Comparison of ENCODE assay signal across 22 cellular contexts in the genomic region with DNA sequence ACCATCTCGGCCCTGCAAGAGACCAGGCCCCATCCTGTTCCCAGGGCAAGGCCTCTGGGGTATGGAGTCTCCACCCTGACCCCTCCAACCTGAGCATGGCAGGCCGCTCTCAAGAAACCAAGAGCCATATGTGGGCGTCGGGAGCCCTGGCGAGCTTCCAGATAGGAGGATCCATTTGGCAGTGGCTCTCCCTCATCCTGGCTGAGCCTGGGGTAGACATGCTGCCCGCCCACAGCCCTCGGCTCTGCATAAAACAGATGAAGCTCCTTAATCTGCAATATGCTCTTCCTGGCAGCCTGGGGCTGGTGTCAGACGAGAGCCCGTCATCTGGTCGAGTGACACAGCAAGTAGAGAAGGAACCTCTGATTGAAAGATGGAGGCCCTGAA. TPM values are rescaled to one million over a fixed set of nuclear protein-coding genes. Genes with fewer than 3 reads are reported as not detected.
DNase-seq lines count a peak whose midpoint lies in the region; ATAC-seq and TF ChIP-seq lines count a peak whose summit lies in the region.
"Had no signal": no experiment of that assay in that cellular context is flagged by ENCODE, and none has a peak within 500 bp of the region (broad histone marks: within the 10 kb centered on the region; RNA-seq: fewer than 3 reads in every experiment).

No MANE protein-coding gene starts in this region.

- POLR2A ChIA-PET in HEK293 (lab: Yijun Ruan, JAX): no interaction called here

- H3K9me3 ChIP-seq in HEK293 (ENCODE audit: control insufficient read depth, insufficient read depth, low read depth, low read length): no peaks in the 10 kb centered on the region
- no peaks in the 10 kb centered on the region for H3K9me3 ChIP-seq in osteoblast (ENCODE audit: low read depth, low read length)
- H3K9me3 ChIP-seq: HAP-1, ovary, transverse colon had no signal

- H3K27ac ChIP-seq in HEK293 (ENCODE audit: extremely low read depth, low read depth, low read length) (no peak overlapping the region), osteoblast (ENCODE audit: low read depth, low read length) (no peak overlapping the region)
- H3K27ac ChIP-seq: ovary, transverse colon had no signal

- no peak for ATAC-seq in stimulated activated naive B cell treated with anti-CD40 and anti-IgM and Interleukin-4, amounts not matched to agents 10 μg/mL and 1 μg/mL and 100 μg/mL, for 72 hours (replicated peaks)
- ATAC-seq: activated CD8-positive, alpha-beta T cell treated with anti-CD3 and anti-CD28 coated beads for 36 hours; K562; Right ventricle myocardium inferior had no signal

- H3K27me3 ChIP-seq in osteoblast (ENCODE audit: insufficient read depth, low read length): no peaks in the 10 kb centered on the region
- H3K27me3 ChIP-seq: ovary, transverse colon had no signal

- H3K36me3 ChIP-seq in HEK293 (ENCODE audit: control insufficient read depth in 2 of 2, insufficient read depth in 1 of 2, low read length in 2 of 2): peaks cover 23 to 89% of the 10 kb centered on the region in 2 experiments; a peak in 2 of 3 replicates
- H3K36me3 ChIP-seq in osteoblast (ENCODE audit: insufficient read depth, low read length): peaks cover 64% of the 10 kb centered on the region
- H3K36me3 ChIP-seq: ovary had no signal

- DNase-seq in D341Med (ENCODE audit: low spot score) (peak; percentile 86), anterior cingulate cortex (lab: John Stamatoyannopoulos, UW) (peak in 44 of 58 donors; percentile 6 to 84 (median 48)), osteoblast (ENCODE audit: insufficient read length, low spot score, missing footprints) (peak; percentile 43), NCI-H2107 (lab: John Stamatoyannopoulos, UW) (no peak), SKM-1 treated with dmso at 0.1 percent for 144 hours (lab: John Stamatoyannopoulos, UW; ENCODE audit: unreplicated experiment) (no peak)
- no peak for DNase-seq in activated CD4-positive, alpha-beta T cell treated with anti-CD3 and anti-CD28 coated beads for 4 hours
- DNase-seq in stimulated activated naive B cell treated with anti-CD40 and anti-IgM and Interleukin-4, amounts not matched to agents 10 μg/mL and 1 μg/mL and 100 μg/mL, for 72 hours: no peak
- DNase-seq: activated CD8-positive, alpha-beta T cell treated with anti-CD3 and anti-CD28 coated beads for 36 hours; activated naive CD4-positive, alpha-beta T cell treated with anti-CD3 and anti-CD28 coated beads, Interleukin-2, amount 10 ng/mL, durations not matched to agents 7 days and 5 days; activated T-cell treated with anti-CD3 and anti-CD28 coated beads, Interleukin-2, amount 50 U/mL, for 24 hours; endodermal cell; NCI-H2029 treated with DMSO at 0.1 percent for 48 hours; NCI-H526 treated with DMSO at 0.1 percent for 48 hours; stimulated activated CD4-positive, alpha-beta T cell treated with anti-CD3 and anti-CD28 coated beads, Interleukin-2, amount 100 ng/mL, for 24 hours; transverse colon had no signal

- no peak overlapping the region for H3K4me2 ChIP-seq in osteoblast (ENCODE audit: insufficient read depth, low read length)

- no peak overlapping the region for H3K4me3 ChIP-seq in HEK293 (ENCODE audit: low read depth, low read length)
- H3K4me3 ChIP-seq in osteoblast (ENCODE audit: insufficient read depth, low read length): no peak overlapping the region
- H3K4me3 ChIP-seq: HAP-1, K562, lung, ovary, transverse colon had no signal

- peaks cover 57 to 67% of the 10 kb centered on the region in 2 donors for H3K36me3 Mint-ChIP-seq in stimulated activated naive B cell treated with anti-CD40 and anti-IgM and Interleukin-4, amounts not matched to agents 10 μg/mL and 1 μg/mL and 100 μg/mL, for 72 hours

- H3K4me3 Mint-ChIP-seq in stimulated activated naive B cell treated with anti-CD40 and anti-IgM and Interleukin-4, amounts not matched to agents 10 μg/mL and 1 μg/mL and 100 μg/mL, for 72 hours: no peak overlapping the region
- H3K4me3 Mint-ChIP-seq: activated CD8-positive, alpha-beta T cell treated with anti-CD3 and anti-CD28 coated beads for 36 hours; activated naive CD4-positive, alpha-beta T cell treated with anti-CD3 and anti-CD28 coated beads, Interleukin-2, amount 10 ng/mL, durations not matched to agents 7 days and 5 days; activated T-cell treated with anti-CD3 and anti-CD28 coated beads, Interleukin-2, amount 50 U/mL, for 24 hours; endodermal cell; stimulated activated naive CD8-positive, alpha-beta T cell treated with anti-CD3 and anti-CD28 coated beads, Interleukin-15, Interleukin-2, amounts not matched to agents 100 ng/mL and 50 ng/mL, for 24 hours had no signal

- no peak overlapping the region for H2AFZ ChIP-seq in osteoblast (ENCODE audit: low read length)

- H3K9me3 Mint-ChIP-seq in stimulated activated naive B cell treated with anti-CD40 and anti-IgM and Interleukin-4, amounts not matched to agents 10 μg/mL and 1 μg/mL and 100 μg/mL, for 72 hours: no peaks in the 10 kb centered on the region
- H3K9me3 Mint-ChIP-seq: activated CD8-positive, alpha-beta T cell treated with anti-CD3 and anti-CD28 coated beads for 36 hours; activated naive CD4-positive, alpha-beta T cell treated with anti-CD3 and anti-CD28 coated beads, Interleukin-2, amount 10 ng/mL, durations not matched to agents 7 days and 5 days; activated T-cell treated with anti-CD3 and anti-CD28 coated beads, Interleukin-2, amount 50 U/mL, for 24 hours; endodermal cell; stimulated activated naive CD8-positive, alpha-beta T cell treated with anti-CD3 and anti-CD28 coated beads, Interleukin-15, Interleukin-2, amounts not matched to agents 100 ng/mL and 50 ng/mL, for 24 hours had no signal

- H3K79me2 ChIP-seq in osteoblast (ENCODE audit: insufficient read depth, low read length): peaks cover 30% of the 10 kb centered on the region

- H3K27ac Mint-ChIP-seq in stimulated activated naive B cell treated with anti-CD40 and anti-IgM and Interleukin-4, amounts not matched to agents 10 μg/mL and 1 μg/mL and 100 μg/mL, for 72 hours: no peak overlapping the region
- H3K27ac Mint-ChIP-seq: activated T-cell treated with anti-CD3 and anti-CD28 coated beads, Interleukin-2, amount 50 U/mL, for 24 hours; endodermal cell; stimulated activated naive CD8-positive, alpha-beta T cell treated with anti-CD3 and anti-CD28 coated beads, Interleukin-15, Interleukin-2, amounts not matched to agents 100 ng/mL and 50 ng/mL, for 24 hours had no signal

- CTCF ChIA-PET in HEK293 (lab: Yijun Ruan, JAX): no interaction called here

- TF ChIP-seq CTCF in HEK293 (tag by site-specific recombination; IDR thresholded peaks at IDR 0.05) (no peak), osteoblast (IDR thresholded peaks at IDR 0.05; ENCODE audit: extremely low read depth, low read depth, low read length) (no peak)

- H3K4me1 ChIP-seq in HEK293 (ENCODE audit: control insufficient read depth, insufficient read depth, low read length) (peaks cover 3% of the 10 kb centered on the region; the same call in 1 of the 2 replicates), osteoblast (ENCODE audit: insufficient read depth, low read length) (peaks cover 7% of the 10 kb centered on the region)

- H3K27me3 Mint-ChIP-seq in stimulated activated naive B cell treated with anti-CD40 and anti-IgM and Interleukin-4, amounts not matched to agents 10 μg/mL and 1 μg/mL and 100 μg/mL, for 72 hours: no peaks in the 10 kb centered on the region
- H3K27me3 Mint-ChIP-seq: activated CD8-positive, alpha-beta T cell treated with anti-CD3 and anti-CD28 coated beads for 36 hours; activated naive CD4-positive, alpha-beta T cell treated with anti-CD3 and anti-CD28 coated beads, Interleukin-2, amount 10 ng/mL, durations not matched to agents 7 days and 5 days; activated T-cell treated with anti-CD3 and anti-CD28 coated beads, Interleukin-2, amount 50 U/mL, for 24 hours; stimulated activated naive CD8-positive, alpha-beta T cell treated with anti-CD3 and anti-CD28 coated beads, Interleukin-15, Interleukin-2, amounts not matched to agents 100 ng/mL and 50 ng/mL, for 24 hours had no signal

- peaks cover 14% of the 10 kb centered on the region for H4K20me1 ChIP-seq in osteoblast (ENCODE audit: insufficient read depth, low read length)

- peaks cover 22% of the 10 kb centered on the region in 2 donors for H3K4me1 Mint-ChIP-seq in stimulated activated naive B cell treated with anti-CD40 and anti-IgM and Interleukin-4, amounts not matched to agents 10 μg/mL and 1 μg/mL and 100 μg/mL, for 72 hours

TF ChIP-seq in HEK293, 187 proteins besides CTCF, POLR2A, EP300 and RAD21:
- TF ChIP-seq ZNF16 (tag by site-specific recombination; IDR thresholded peaks at IDR 0.05; ENCODE audit: low read depth): no peak
- TF ChIP-seq HOXD13 (CRISPR knock-in tag; IDR thresholded peaks at IDR 0.05; ENCODE audit: borderline replicate concordance): no peak
- TF ChIP-seq, protein P1, sequence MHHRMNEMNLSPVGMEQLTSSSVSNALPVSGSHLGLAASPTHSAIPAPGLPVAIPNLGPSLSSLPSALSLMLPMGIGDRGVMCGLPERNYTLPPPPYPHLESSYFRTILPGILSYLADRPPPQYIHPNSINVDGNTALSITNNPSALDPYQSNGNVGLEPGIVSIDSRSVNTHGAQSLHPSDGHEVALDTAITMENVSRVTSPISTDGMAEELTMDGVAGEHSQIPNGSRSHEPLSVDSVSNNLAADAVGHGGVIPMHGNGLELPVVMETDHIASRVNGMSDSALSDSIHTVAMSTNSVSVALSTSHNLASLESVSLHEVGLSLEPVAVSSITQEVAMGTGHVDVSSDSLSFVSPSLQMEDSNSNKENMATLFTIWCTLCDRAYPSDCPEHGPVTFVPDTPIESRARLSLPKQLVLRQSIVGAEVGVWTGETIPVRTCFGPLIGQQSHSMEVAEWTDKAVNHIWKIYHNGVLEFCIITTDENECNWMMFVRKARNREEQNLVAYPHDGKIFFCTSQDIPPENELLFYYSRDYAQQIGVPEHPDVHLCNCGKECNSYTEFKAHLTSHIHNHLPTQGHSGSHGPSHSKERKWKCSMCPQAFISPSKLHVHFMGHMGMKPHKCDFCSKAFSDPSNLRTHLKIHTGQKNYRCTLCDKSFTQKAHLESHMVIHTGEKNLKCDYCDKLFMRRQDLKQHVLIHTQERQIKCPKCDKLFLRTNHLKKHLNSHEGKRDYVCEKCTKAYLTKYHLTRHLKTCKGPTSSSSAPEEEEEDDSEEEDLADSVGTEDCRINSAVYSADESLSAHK (tag by site-specific recombination; IDR thresholded peaks at IDR 0.05): no peak
- TF ChIP-seq ZNF202 (tag by site-specific recombination; IDR thresholded peaks at IDR 0.05; ENCODE audit: borderline replicate concordance): no peak
- TF ChIP-seq ZNF354C (tag by site-specific recombination; IDR thresholded peaks at IDR 0.05; ENCODE audit: borderline replicate concordance, low read depth): no peak
- peak; percentile 45 for TF ChIP-seq ZFHX2 (tag by site-specific recombination; conservative IDR thresholded peaks at IDR 0.05)
- TF ChIP-seq ZNF514 (tag by site-specific recombination; IDR thresholded peaks at IDR 0.05): no peak
- TF ChIP-seq ZNF664 (tag by site-specific recombination; IDR thresholded peaks at IDR 0.05): no peak

RNA-seq across cellular contexts. Expression of a gene that starts 6.1 kb away (rescaled TPM):
- 43.3 and 65.9 TPM in 2 replicates for total RNA-seq in osteoblast

RNA-seq across cellular contexts. Expression of a gene that starts 11.2 kb away (rescaled TPM):
- total RNA-seq in osteoblast: 7.2 and 9.4 TPM in 2 replicates

RNA-seq across cellular contexts. Expression of a gene that starts 13.9 kb away (rescaled TPM):
- 4.7 and 6.5 TPM in 2 replicates for total RNA-seq in osteoblast

RNA-seq across cellular contexts. Expression of a gene that starts 29.4 kb away (rescaled TPM):
- total RNA-seq in osteoblast: 0.72 and 0.88 TPM in 2 replicates

RNA-seq across cellular contexts. Expression of a gene that starts 38.9 kb away (rescaled TPM):
- total RNA-seq in osteoblast: 0.36 and 0.88 TPM in 2 replicates
- total RNA-seq: Right ventricle myocardium inferior had no signal

Comparison
In these comparisons a context has a peak if more than half of its experiments do, and no peak if none do; other contexts are left out.
1. DNase-seq: peak in D341Med (single experiment), anterior cingulate cortex (44 of 58) and osteoblast (single experiment); none in NCI-H2107 (single experiment), activated CD4-positive, alpha-beta T cell treated with anti-CD3 and anti-CD28 coated beads for 4 hours (0 of 2), stimulated activated naive B cell treated with anti-CD40 and anti-IgM and Interleukin-4, amounts not matched to agents 10 μg/mL and 1 μg/mL and 100 μg/mL, for 72 hours (single experiment) and SKM-1 treated with dmso at 0.1 percent for 144 hours (single experiment).